In genomic region chr5:154329519-154329918, GRCh38 we compare ENCODE assay signal across 24 cellular contexts.
DNase-seq lines count a peak whose midpoint lies in the region; ATAC-seq and TF ChIP-seq lines count a peak whose summit lies in the region.
"Had no signal": no experiment of that assay in that cellular context is flagged by ENCODE, and none has a peak within 500 bp of the region (broad histone marks: within the 10 kb centered on the region; RNA-seq: fewer than 3 reads in every experiment).

No MANE protein-coding gene starts in this region.

- H3K9me3 ChIP-seq in upper lobe of left lung (no peaks in the 10 kb centered on the region), WERI-Rb-1 (ENCODE audit: severe bottlenecking) (no peaks in the 10 kb centered on the region)
- H3K9me3 ChIP-seq: BLaER1 treated with 17β-estradiol and CSF1 and Interleukin-3, amounts not matched to agents 10 nM and 100 nM had no signal

- H3K4me1 ChIP-seq in upper lobe of left lung = no peaks in the 10 kb centered on the region
- H3K4me1 ChIP-seq: BLaER1 treated with 17β-estradiol and CSF1 and Interleukin-3, amounts not matched to agents 10 nM and 100 nM had no signal

- H3K27ac ChIP-seq in upper lobe of left lung (no peak overlapping the region), WERI-Rb-1 (no peak overlapping the region)
- H3K27ac ChIP-seq: BLaER1 treated with 17β-estradiol and CSF1 and Interleukin-3, amounts not matched to agents 10 nM and 100 nM had no signal

- H3K27me3 Mint-ChIP-seq in chondrocyte (ENCODE audit: low read depth) = no peaks in the 10 kb centered on the region
- H3K27me3 Mint-ChIP-seq: B cell; CD4-positive, alpha-beta memory T cell; CD4-positive, CD25-positive, alpha-beta regulatory T cell; CD8-positive, alpha-beta memory T cell had no signal

- H3K4me3 ChIP-seq in upper lobe of left lung (no peak overlapping the region), WERI-Rb-1 (ENCODE audit: low read depth, low read length) (no peak overlapping the region)
- H3K4me3 ChIP-seq: BLaER1 treated with 17β-estradiol and CSF1 and Interleukin-3, amounts not matched to agents 10 nM and 100 nM; GM12878 had no signal

- no peak for TF ChIP-seq POLR2A in upper lobe of left lung (IDR thresholded peaks at IDR 0.05)

- H3K27me3 ChIP-seq in upper lobe of left lung (no peaks in the 10 kb centered on the region), WERI-Rb-1 (ENCODE audit: insufficient read depth, low read depth, severe bottlenecking) (no peaks in the 10 kb centered on the region)
- H3K27me3 ChIP-seq: BLaER1 treated with 17β-estradiol and CSF1 and Interleukin-3, amounts not matched to agents 10 nM and 100 nM had no signal

- ATAC-seq in upper lobe of left lung (ENCODE audit: low FRiP score in 2 of 2) = peak; percentile 11 to 56
- ATAC-seq: GM12878 had no signal

- 94 to 96% methylated on average over 14 of the region's 14 CpGs for WGBS in upper lobe of left lung, 2 donors

- no peak for TF ChIP-seq EP300 in upper lobe of left lung (IDR thresholded peaks at IDR 0.05)

- H3K9me3 Mint-ChIP-seq in chondrocyte (ENCODE audit: low read depth) = no peaks in the 10 kb centered on the region
- H3K9me3 Mint-ChIP-seq: CD4-positive, alpha-beta memory T cell; CD8-positive, alpha-beta memory T cell had no signal

- peaks cover 27% of the 10 kb centered on the region for H3K36me3 Mint-ChIP-seq in chondrocyte (ENCODE audit: low read depth)

- H3K36me3 ChIP-seq in upper lobe of left lung = peaks cover 0 to 26% (median 6%) of the 10 kb centered on the region in 4 donors
- H3K36me3 ChIP-seq in WERI-Rb-1 = no peaks in the 10 kb centered on the region

- TF ChIP-seq CTCF in chondrocyte (IDR thresholded peaks at IDR 0.05) (no peak), upper lobe of left lung (IDR thresholded peaks at IDR 0.05) (no peak), WERI-Rb-1 (IDR thresholded peaks at IDR 0.05; ENCODE audit: low read depth, low read length) (no peak)

- H3K27ac Mint-ChIP-seq in chondrocyte (ENCODE audit: unreplicated experiment) = peak overlapping the region; percentile 68
- H3K27ac Mint-ChIP-seq: CD14-positive monocyte; CD4-positive, CD25-positive, alpha-beta regulatory T cell had no signal

- H3K4me3 Mint-ChIP-seq in chondrocyte (ENCODE audit: unreplicated experiment) = no peak overlapping the region
- H3K4me3 Mint-ChIP-seq: B cell; CD14-positive monocyte; CD4-positive, alpha-beta memory T cell; CD4-positive, CD25-positive, alpha-beta regulatory T cell; CD8-positive, alpha-beta memory T cell had no signal

- DNase-seq in chondrocyte (ENCODE audit: low spot score) (no peak), islet precursor cell (peak; percentile 40), upper lobe of left lung (no peak), WERI-Rb-1 (no peak), retina (no peak), NCI-H1105 (lab: John Stamatoyannopoulos, UW) (no peak)
- DNase-seq: 8988T; ACHN; AML-193; CD4-positive, alpha-beta memory T cell; CD4-positive, CD25-positive, alpha-beta regulatory T cell; CD8-positive, alpha-beta memory T cell; COR-L47; DMS 273 treated with DMSO at 0.1 percent for 48 hours; DMS153; DMS53; DMS79; DND-41; EL; GDM1 had no signal

- H3K4me1 Mint-ChIP-seq in chondrocyte (ENCODE audit: low read depth) = peaks cover 9% of the 10 kb centered on the region
- H3K4me1 Mint-ChIP-seq: CD14-positive monocyte; CD4-positive, alpha-beta memory T cell; CD8-positive, alpha-beta memory T cell had no signal
